Comparison of ENCODE assay signal across 20 cellular contexts in genomic region chr5:179153341-179153901, GRCh38.
DNase-seq lines count a peak whose midpoint lies in the region; ATAC-seq and TF ChIP-seq lines count a peak whose summit lies in the region.
"Had no signal": no experiment of that assay in that cellular context is flagged by ENCODE, and none has a peak within 500 bp of the region (broad histone marks: within the 10 kb centered on the region; RNA-seq: fewer than 3 reads in every experiment).

No MANE protein-coding gene starts in this region.

- H3K4me1 Mint-ChIP-seq in natural killer cell treated with Interleukin-12 subunit alpha and Interleukin-12 subunit beta and Interleukin-15 and Interleukin-18, amount 100 ng/mL, for 72 hours (ENCODE audit: low read depth in 2 of 2), result no peaks in the 10 kb centered on the region
- no peaks in the 10 kb centered on the region for H3K4me1 Mint-ChIP-seq in natural killer cell
- H3K4me1 Mint-ChIP-seq in naive thymus-derived CD4-positive, alpha-beta T cell, result no peaks in the 10 kb centered on the region
- H3K4me1 Mint-ChIP-seq: CD8-positive, alpha-beta memory T cell had no signal

- TF ChIP-seq CTCF in natural killer cell (IDR thresholded peaks at IDR 0.05), result no peak
- no peak for TF ChIP-seq CTCF in upper lobe of right lung (IDR thresholded peaks at IDR 0.05)
- no peak for TF ChIP-seq CTCF in colonic mucosa (IDR thresholded peaks at IDR 0.05)

- H3K9me3 Mint-ChIP-seq in natural killer cell treated with Interleukin-12 subunit alpha and Interleukin-12 subunit beta and Interleukin-15 and Interleukin-18, amount 100 ng/mL, for 72 hours, result no peaks in the 10 kb centered on the region
- no peaks in the 10 kb centered on the region for H3K9me3 Mint-ChIP-seq in natural killer cell
- H3K9me3 Mint-ChIP-seq in naive thymus-derived CD4-positive, alpha-beta T cell, result no peaks in the 10 kb centered on the region
- H3K9me3 Mint-ChIP-seq: CD8-positive, alpha-beta memory T cell had no signal

- no peak for ATAC-seq in natural killer cell treated with Interleukin-12 subunit alpha and Interleukin-12 subunit beta and Interleukin-15 and Interleukin-18, amount 100 ng/mL, for 72 hours
- no peak for ATAC-seq in natural killer cell
- no peak for ATAC-seq in left ventricle myocardium superior
- ATAC-seq in naive thymus-derived CD4-positive, alpha-beta T cell, result peak; percentile 23
- no peak for ATAC-seq in upper lobe of right lung
- ATAC-seq: HCT116, K562 had no signal

- no peak overlapping the region for H3K9ac ChIP-seq in colonic mucosa (ENCODE audit: low read depth in 2 of 2, low read length in 2 of 2)
- H3K9ac ChIP-seq: BLaER1 had no signal

- no peaks in the 10 kb centered on the region for H3K4me1 ChIP-seq in naive thymus-derived CD4-positive, alpha-beta T cell (ENCODE audit: control insufficient read depth in 2 of 2, insufficient read depth in 2 of 2, low read length in 2 of 2)
- H3K4me1 ChIP-seq in upper lobe of right lung (no peaks in the 10 kb centered on the region), colonic mucosa (no peaks in the 10 kb centered on the region)

- H3K27ac ChIP-seq in naive thymus-derived CD4-positive, alpha-beta T cell (ENCODE audit: low read depth, low read length), result no peak overlapping the region
- H3K27ac ChIP-seq in upper lobe of right lung (no peak overlapping the region), colonic mucosa (no peak overlapping the region)

- POLR2A ChIA-PET in naive thymus-derived CD4-positive, alpha-beta T cell (lab: Charles Lee), result no interaction called here

- DNase-seq in natural killer cell treated with Interleukin-12 subunit alpha and Interleukin-12 subunit beta and Interleukin-15 and Interleukin-18, amount 100 ng/mL, for 72 hours (ENCODE audit: low spot score), result peak; percentile 54
- no peak for DNase-seq in natural killer cell
- DNase-seq in left ventricle myocardium superior, result peak; percentile 10
- no peak for DNase-seq in naive thymus-derived CD4-positive, alpha-beta T cell
- DNase-seq in upper lobe of right lung, result peak; percentile 52
- no peak for DNase-seq in colonic mucosa
- no peak for DNase-seq in activated CD4-positive, alpha-beta T cell treated with anti-CD3 and anti-CD28 coated beads for 4 hours
- no peak for DNase-seq in HT-29 (ENCODE audit: low spot score)
- DNase-seq: CD8-positive, alpha-beta memory T cell; GOT3; NCI-H1105; NCI-H1694 treated with DMSO at 0.1 percent for 48 hours; NCI-H2107; NCI-H510A; NCI-H774; OCI-M1; SIG-M5 had no signal

- no peak overlapping the region for H3K4me3 ChIP-seq in naive thymus-derived CD4-positive, alpha-beta T cell (ENCODE audit: low read length)
- no peak overlapping the region for H3K4me3 ChIP-seq in upper lobe of right lung
- no peak overlapping the region for H3K4me3 ChIP-seq in colonic mucosa
- H3K4me3 ChIP-seq: BLaER1, K562 had no signal

- H3K9me3 ChIP-seq in naive thymus-derived CD4-positive, alpha-beta T cell (ENCODE audit: control insufficient read depth in 2 of 3, low read length in 3 of 3), result no peaks in the 10 kb centered on the region
- H3K9me3 ChIP-seq in upper lobe of right lung (no peaks in the 10 kb centered on the region), colonic mucosa (no peaks in the 10 kb centered on the region)

- no peak overlapping the region for H3K27ac Mint-ChIP-seq in natural killer cell treated with Interleukin-12 subunit alpha and Interleukin-12 subunit beta and Interleukin-15 and Interleukin-18, amount 100 ng/mL, for 72 hours
- H3K27ac Mint-ChIP-seq in natural killer cell, result no peak overlapping the region
- H3K27ac Mint-ChIP-seq in naive thymus-derived CD4-positive, alpha-beta T cell, result no peak overlapping the region

- intact Hi-C loops in natural killer cell (cut with micrococcal nuclease) (no loop called here), left ventricle myocardium superior (cut with micrococcal nuclease) (no loop called here), upper lobe of right lung (cut with DNase I) (no loop called here), colonic mucosa (cut with DNase I) (no loop called here)
- intact Hi-C loops in naive thymus-derived CD4-positive, alpha-beta T cell (cut with micrococcal nuclease), result no loop called here

- H3K36me3 Mint-ChIP-seq in natural killer cell treated with Interleukin-12 subunit alpha and Interleukin-12 subunit beta and Interleukin-15 and Interleukin-18, amount 100 ng/mL, for 72 hours, result no peaks in the 10 kb centered on the region
- H3K36me3 Mint-ChIP-seq in natural killer cell, result no peaks in the 10 kb centered on the region
- no peaks in the 10 kb centered on the region for H3K36me3 Mint-ChIP-seq in naive thymus-derived CD4-positive, alpha-beta T cell
- H3K36me3 Mint-ChIP-seq: CD8-positive, alpha-beta memory T cell had no signal

- CTCF ChIA-PET in naive thymus-derived CD4-positive, alpha-beta T cell (lab: Charles Lee), result no interaction called here

- H3K36me3 ChIP-seq in naive thymus-derived CD4-positive, alpha-beta T cell (ENCODE audit: control insufficient read depth in 2 of 3, insufficient read depth in 3 of 3, low read length in 3 of 3), result no peaks in the 10 kb centered on the region
- no peaks in the 10 kb centered on the region for H3K36me3 ChIP-seq in upper lobe of right lung
- H3K36me3 ChIP-seq in colonic mucosa, result no peaks in the 10 kb centered on the region
- H3K36me3 ChIP-seq: BLaER1 had no signal

- H3K27me3 ChIP-seq in naive thymus-derived CD4-positive, alpha-beta T cell (ENCODE audit: control insufficient read depth in 2 of 2, insufficient read depth in 2 of 2, low read length in 2 of 2), result no peaks in the 10 kb centered on the region
- H3K27me3 ChIP-seq in upper lobe of right lung (no peaks in the 10 kb centered on the region), colonic mucosa (no peaks in the 10 kb centered on the region)
- H3K27me3 ChIP-seq: BLaER1 had no signal

- H3K27me3 Mint-ChIP-seq in natural killer cell treated with Interleukin-12 subunit alpha and Interleukin-12 subunit beta and Interleukin-15 and Interleukin-18, amount 100 ng/mL, for 72 hours, result peaks cover 0 to 4% of the 10 kb centered on the region in 2 donors
- no peaks in the 10 kb centered on the region for H3K27me3 Mint-ChIP-seq in natural killer cell (ENCODE audit: low read depth in 2 of 2)
- peaks cover 0 to 1% (median 0%) of the 10 kb centered on the region in 5 donors for H3K27me3 Mint-ChIP-seq in naive thymus-derived CD4-positive, alpha-beta T cell

- H3K4me3 Mint-ChIP-seq in natural killer cell treated with Interleukin-12 subunit alpha and Interleukin-12 subunit beta and Interleukin-15 and Interleukin-18, amount 100 ng/mL, for 72 hours, result no peak overlapping the region
- H3K4me3 Mint-ChIP-seq in natural killer cell, result no peak overlapping the region
- no peak overlapping the region for H3K4me3 Mint-ChIP-seq in naive thymus-derived CD4-positive, alpha-beta T cell
- H3K4me3 Mint-ChIP-seq: CD8-positive, alpha-beta memory T cell had no signal

Comparison
In these comparisons a context has a peak if more than half of its experiments do, and no peak if none do; other contexts are left out.
1. DNase-seq: peak in natural killer cell treated with Interleukin-12 subunit alpha and Interleukin-12 subunit beta and Interleukin-15 and Interleukin-18, amount 100 ng/mL, for 72 hours (single experiment), left ventricle myocardium superior (single experiment) and upper lobe of right lung (single experiment); none in natural killer cell (single experiment), naive thymus-derived CD4-positive, alpha-beta T cell (0 of 9), colonic mucosa (single experiment), activated CD4-positive, alpha-beta T cell treated with anti-CD3 and anti-CD28 coated beads for 4 hours (0 of 2) and HT-29 (single experiment).